Comparison of ENCODE assay signal across 13 cellular contexts in genomic region chr18:29012364-29012763, GRCh38.
A peak's percentile ranks its signal among the peaks of the same experiment; 100 is the strongest.
DNase-seq lines count a peak whose midpoint lies in the region; ATAC-seq and TF ChIP-seq lines count a peak whose summit lies in the region.
"Had no signal": no experiment of that assay in that cellular context is flagged by ENCODE, and none has a peak within 500 bp of the region (broad histone marks: within the 10 kb centered on the region; RNA-seq: fewer than 3 reads in every experiment).

No MANE protein-coding gene starts in this region.

- H3K9me2 ChIP-seq in GM23338 (ENCODE audit: insufficient read depth) = no peaks in the 10 kb centered on the region

- no peaks in the 10 kb centered on the region for H3K27me3 ChIP-seq in GM23338 (ENCODE audit: insufficient read depth)

- no peaks in the 10 kb centered on the region for H3K27me3 Mint-ChIP-seq in GM23338 (ENCODE audit: insufficient read depth, low read depth, poor library complexity)
- peaks cover 34% of the 10 kb centered on the region for H3K27me3 Mint-ChIP-seq in WTC11 (ENCODE audit: low read depth)
- H3K27me3 Mint-ChIP-seq in activated naive CD8-positive, alpha-beta T cell treated with anti-CD3 and anti-CD28 coated beads for 36 hours = no peaks in the 10 kb centered on the region

- POLR2A ChIA-PET in WTC11 (lab: Charles Lee) = no interaction called here

- H4K20me1 ChIP-seq in GM23338 (replicated peaks; ENCODE audit: insufficient read depth) = no peaks in the 10 kb centered on the region

- no peak overlapping the region for H3K27ac Mint-ChIP-seq in GM23338
- H3K27ac Mint-ChIP-seq in WTC11 = no peak overlapping the region
- H3K27ac Mint-ChIP-seq in activated naive CD8-positive, alpha-beta T cell treated with anti-CD3 and anti-CD28 coated beads for 36 hours = no peak overlapping the region
- H3K27ac Mint-ChIP-seq: CD14-positive monocyte; CD8-positive, alpha-beta T cell had no signal

- CTCF ChIA-PET in WTC11 (lab: Charles Lee) = interaction anchor here (0.7 to 1.5 kb wide), 2 partner anchors 17 to 45 kb away, joined by 3 read pairs; no protein-coding TSS in a partner anchor

- ATAC-seq in GM23338 = peak; percentile 59; the same call in 2 of the 3 replicates
- peak; percentile 87 for ATAC-seq in WTC11
- no peak for ATAC-seq in HG02870 (IDR thresholded peaks at IDR 0.05; ENCODE audit: unreplicated experiment)
- no peak for ATAC-seq in HG02798 (IDR thresholded peaks at IDR 0.05; ENCODE audit: poor library complexity, unreplicated experiment)
- ATAC-seq: A549; CD8-positive, alpha-beta T cell had no signal

- H3K27ac ChIP-seq in GM23338 (ENCODE audit: low read depth) = no peak overlapping the region
- H3K27ac ChIP-seq: A549 had no signal

- no peaks in the 10 kb centered on the region for H3K36me3 ChIP-seq in GM23338 (ENCODE audit: insufficient read depth)

- no peak for TF ChIP-seq CTCF in GM23338 (conservative IDR thresholded peaks at IDR 0.05; ENCODE audit: low read depth in 2 of 2)
- no peak for TF ChIP-seq CTCF in WTC11 (IDR thresholded peaks at IDR 0.05)

- H3K4me3 Mint-ChIP-seq in GM23338 = no peak overlapping the region
- H3K4me3 Mint-ChIP-seq in WTC11 = no peak overlapping the region
- no peak overlapping the region for H3K4me3 Mint-ChIP-seq in activated naive CD8-positive, alpha-beta T cell treated with anti-CD3 and anti-CD28 coated beads for 36 hours
- H3K4me3 Mint-ChIP-seq: CD14-positive monocyte; CD8-positive, alpha-beta T cell had no signal

- DNase-seq in GM23338 (ENCODE audit: low spot score) = peak; percentile 20
- peak; percentile 14 for DNase-seq in WTC11 (ENCODE audit: low spot score)
- peak; percentile 17 for DNase-seq in iPS DF 19.7 (ENCODE audit: low read depth, low spot score)
- no peak for DNase-seq in activated naive CD8-positive, alpha-beta T cell treated with anti-CD3 and anti-CD28 coated beads for 36 hours
- DNase-seq: CD8-positive, alpha-beta T cell; COR-L47; DND-41; GF-D8; IMR-90 had no signal

- H3K79me2 ChIP-seq in GM23338 (replicated peaks; ENCODE audit: insufficient read depth) = no peaks in the 10 kb centered on the region

- H3K4me1 ChIP-seq in GM23338 (ENCODE audit: insufficient read depth) = peaks cover 14% of the 10 kb centered on the region
- H3K4me1 ChIP-seq: A549 had no signal

- H3K9me3 Mint-ChIP-seq in GM23338 (peaks cover 7% of the 10 kb centered on the region; the same call in 2 of the 3 replicates), WTC11 (peaks cover 16% of the 10 kb centered on the region)
- H3K9me3 Mint-ChIP-seq in activated naive CD8-positive, alpha-beta T cell treated with anti-CD3 and anti-CD28 coated beads for 36 hours = peaks cover 7% of the 10 kb centered on the region

- H3F3A ChIP-seq in GM23338 (replicated peaks; ENCODE audit: low read depth) = no peaks in the 10 kb centered on the region

- H2AFZ ChIP-seq in GM23338 = peak overlapping the region; percentile 70; the same call in 1 of the 2 replicates

- H3K36me3 Mint-ChIP-seq in GM23338 (ENCODE audit: low read depth) (peaks cover 9% of the 10 kb centered on the region), WTC11 (peaks cover 6% of the 10 kb centered on the region; the same call in 1 of the 2 replicates)
- H3K36me3 Mint-ChIP-seq in activated naive CD8-positive, alpha-beta T cell treated with anti-CD3 and anti-CD28 coated beads for 36 hours = no peaks in the 10 kb centered on the region
- H3K36me3 Mint-ChIP-seq: CD14-positive monocyte; CD8-positive, alpha-beta T cell had no signal

- H3K4me1 Mint-ChIP-seq in GM23338 (peaks cover 20% of the 10 kb centered on the region), WTC11 (peaks cover 26% of the 10 kb centered on the region)
- H3K4me1 Mint-ChIP-seq in activated naive CD8-positive, alpha-beta T cell treated with anti-CD3 and anti-CD28 coated beads for 36 hours = no peaks in the 10 kb centered on the region
- H3K4me1 Mint-ChIP-seq: CD14-positive monocyte had no signal

- no peak overlapping the region for H3K4me2 ChIP-seq in GM23338
- H3K4me2 ChIP-seq: A549 had no signal

- no peak overlapping the region for H3K4me3 ChIP-seq in GM23338
- H3K4me3 ChIP-seq: A549 had no signal

TF ChIP-seq in GM23338, 12 proteins besides CTCF, POLR2A, EP300 and RAD21 (continues in another document):
- TF ChIP-seq REST (IDR thresholded peaks at IDR 0.05; ENCODE audit: unreplicated experiment) (no peak), EZH2 (IDR thresholded peaks at IDR 0.05; ENCODE audit: low read depth, unreplicated experiment) (no peak), POLR2AphosphoS5 (IDR thresholded peaks at IDR 0.05; ENCODE audit: low read depth) (no peak), EZH2phosphoT487 (IDR thresholded peaks at IDR 0.05; ENCODE audit: unreplicated experiment) (no peak)

TF ChIP-seq in WTC11, 78 proteins besides CTCF, POLR2A, EP300 and RAD21 (continues in another document):
- TF ChIP-seq CREB1 (CRISPR knock-in tag; IDR thresholded peaks at IDR 0.05) (no peak), MXD4 (CRISPR knock-in tag; IDR thresholded peaks at IDR 0.05; ENCODE audit: borderline replicate concordance) (no peak), MLX (CRISPR knock-in tag; IDR thresholded peaks at IDR 0.05) (no peak), AFF4 (CRISPR knock-in tag; IDR thresholded peaks at IDR 0.05; ENCODE audit: borderline replicate concordance) (no peak), NR3C1 (CRISPR knock-in tag; conservative IDR thresholded peaks at IDR 0.05; ENCODE audit: low read depth) (no peak), ZNF281 (CRISPR knock-in tag; IDR thresholded peaks at IDR 0.05) (no peak), PREB (CRISPR knock-in tag; IDR thresholded peaks at IDR 0.05; ENCODE audit: borderline replicate concordance) (no peak)

Comparison
In these comparisons a context has a peak if more than half of its experiments do, and no peak if none do; other contexts are left out.
1. ATAC-seq: peak in GM23338 (single experiment) and WTC11 (single experiment); none in HG02870 (single experiment) and HG02798 (single experiment).